16 cellular contexts compared by ENCODE assay signal in the genomic region with DNA sequence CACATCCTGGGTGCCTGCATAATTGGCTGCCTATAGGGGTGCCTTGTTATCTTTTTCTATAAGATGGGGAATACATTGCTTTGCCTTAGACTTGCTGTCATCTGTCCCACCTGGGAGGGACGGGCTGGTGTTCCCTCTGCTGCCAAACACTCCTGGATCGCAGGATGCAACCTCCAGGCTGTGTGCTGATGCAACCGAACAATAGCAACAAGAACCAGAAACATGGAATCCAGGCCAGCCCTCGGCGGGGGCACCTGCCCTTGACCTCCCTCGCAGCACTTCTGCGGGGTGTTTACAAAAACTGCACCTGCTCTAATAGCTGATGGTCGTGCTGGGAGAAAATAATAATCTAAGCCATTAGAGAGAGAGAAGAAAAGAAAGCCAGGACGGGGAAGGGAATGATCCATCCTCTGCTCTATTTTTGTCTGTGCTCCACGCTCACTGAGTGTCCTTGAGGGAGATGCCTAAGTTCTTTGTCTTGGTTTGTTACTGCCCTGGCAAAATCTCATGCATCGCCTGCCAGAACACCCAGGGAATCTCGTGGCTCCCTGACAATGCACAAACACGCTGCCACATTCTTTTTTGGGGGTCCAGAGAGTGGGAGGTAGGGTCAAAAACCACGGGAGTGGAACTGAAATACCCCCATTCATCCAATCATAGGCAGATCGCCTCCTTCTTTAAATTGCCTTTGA.
DNase-seq lines count a peak whose midpoint lies in the region; ATAC-seq and TF ChIP-seq lines count a peak whose summit lies in the region.
"Had no signal": no experiment of that assay in that cellular context is flagged by ENCODE, and none has a peak within 500 bp of the region (broad histone marks: within the 10 kb centered on the region; RNA-seq: fewer than 3 reads in every experiment).

No MANE protein-coding gene starts in this region.

- H3K9ac ChIP-seq in HUES6 (ENCODE audit: low read length) (peak overlapping the region; percentile 1), rectal smooth muscle tissue (ENCODE audit: low read length) (no peak overlapping the region), trophoblast cell (ENCODE audit: low read length) (no peak overlapping the region)

- peaks cover 21% of the 10 kb centered on the region for H3K36me3 Mint-ChIP-seq in WTC11

- no peak overlapping the region for H3K23ac ChIP-seq in trophoblast cell (ENCODE audit: low read length)

- H3K27ac Mint-ChIP-seq in WTC11, result peak overlapping the region; percentile 97
- H3K27ac Mint-ChIP-seq: stimulated activated naive CD8-positive, alpha-beta T cell treated with anti-CD3 and anti-CD28 coated beads, Interleukin-15, amount 100 ng/mL, for 72 hours had no signal

- CTCF ChIA-PET in WTC11 (lab: Charles Lee), result interaction anchor here (1.0 to 1.6 kb wide), 2 partner anchors 25 to 110 kb away, joined by 3 read pairs; no protein-coding TSS in a partner anchor
- CTCF ChIA-PET in RWPE1 (lab: Yijun Ruan, JAX), result no interaction called here

- no peaks in the 10 kb centered on the region for H3K79me2 ChIP-seq in trophoblast cell (ENCODE audit: control insufficient read depth, insufficient read depth, low read length, poor library complexity)

- no peak overlapping the region for H2BK5ac ChIP-seq in trophoblast cell (ENCODE audit: low read depth, low read length, poor library complexity)

- no peak overlapping the region for H2AK5ac ChIP-seq in trophoblast cell (ENCODE audit: low read length)

- H3K4me1 ChIP-seq in HUES6 (ENCODE audit: control insufficient read depth, insufficient read depth, low read length) (peaks cover 27% of the 10 kb centered on the region), right cardiac atrium (ENCODE audit: control insufficient read depth, insufficient read depth, low read length) (no peaks in the 10 kb centered on the region), rectal smooth muscle tissue (ENCODE audit: control insufficient read depth, insufficient read depth, low read length) (peaks cover 20% of the 10 kb centered on the region), trophoblast cell (ENCODE audit: control insufficient read depth in 1 of 2, insufficient read depth in 2 of 2, low read length in 2 of 2) (no peaks in the 10 kb centered on the region)

- no peak overlapping the region for H4K91ac ChIP-seq in trophoblast cell (ENCODE audit: low read depth, low read length)

- H3K4me2 ChIP-seq in trophoblast cell (ENCODE audit: low read length), result no peak overlapping the region

- H3K18ac ChIP-seq in trophoblast cell (ENCODE audit: low read length), result no peak overlapping the region

- no peak overlapping the region for H2AFZ ChIP-seq in trophoblast cell (ENCODE audit: insufficient read depth, low read length, poor library complexity)

- no peak overlapping the region for H4K12ac ChIP-seq in trophoblast cell (ENCODE audit: low read depth, low read length)

- H3K27me3 Mint-ChIP-seq in WTC11 (ENCODE audit: low read depth), result no peaks in the 10 kb centered on the region
- H3K27me3 Mint-ChIP-seq: central memory CD8-positive, alpha-beta T cell; stimulated activated naive CD8-positive, alpha-beta T cell treated with anti-CD3 and anti-CD28 coated beads, Interleukin-15, amount 100 ng/mL, for 72 hours had no signal

- no peak overlapping the region for H3K14ac ChIP-seq in trophoblast cell (ENCODE audit: low read length)

- POLR2A ChIA-PET in WTC11 (lab: Charles Lee), result no interaction called here
- POLR2A ChIA-PET in RWPE1 (lab: Yijun Ruan, JAX; ENCODE audit: low non-redundant PET), result no interaction called here

- H3K36me3 ChIP-seq in HUES6 (ENCODE audit: control insufficient read depth, insufficient read depth, low read length) (no peaks in the 10 kb centered on the region), rectal smooth muscle tissue (ENCODE audit: control insufficient read depth, insufficient read depth, low read length) (no peaks in the 10 kb centered on the region), trophoblast cell (ENCODE audit: control insufficient read depth in 1 of 2, insufficient read depth in 2 of 2, low read length in 2 of 2) (no peaks in the 10 kb centered on the region)
- H3K36me3 ChIP-seq: gastrocnemius medialis had no signal

- no peak overlapping the region for H3K4me3 Mint-ChIP-seq in WTC11
- H3K4me3 Mint-ChIP-seq: central memory CD8-positive, alpha-beta T cell; stimulated activated naive CD8-positive, alpha-beta T cell treated with anti-CD3 and anti-CD28 coated beads, Interleukin-15, amount 100 ng/mL, for 72 hours had no signal

- H2BK120ac ChIP-seq in trophoblast cell (ENCODE audit: insufficient read depth, low read length, poor library complexity), result no peak overlapping the region

- no peak overlapping the region for H4K8ac ChIP-seq in trophoblast cell (ENCODE audit: low read depth, low read length)

- peak; percentile 20 for DNase-seq in WTC11 (ENCODE audit: low spot score)
- peak in 2 of 3 donors; percentile 50 to 58 for DNase-seq in right cardiac atrium
- DNase-seq in RWPE1 (ENCODE audit: low spot score), result no peak
- DNase-seq in 8988T, result no peak
- DNase-seq in mucosa of gallbladder (ENCODE audit: low spot score), result no peak
- DNase-seq in trophoblast cell, result no peak
- DNase-seq: activated CD4-positive, alpha-beta T cell treated with anti-CD3 and anti-CD28 coated beads, Interleukin-2, amount 50 U/mL, for 4 hours; activated T-cell treated with anti-CD3 and anti-CD28 coated beads, Interleukin-2, amount 50 U/mL, for 48 hours; gastrocnemius medialis; islet precursor cell; NCI-H1694; NCI-H510A treated with DMSO at 0.1 percent for 48 hours; stimulated activated naive CD8-positive, alpha-beta T cell treated with anti-CD3 and anti-CD28 coated beads, Interleukin-15, amount 100 ng/mL, for 72 hours had no signal

- peaks cover 58% of the 10 kb centered on the region for H3K4me1 Mint-ChIP-seq in WTC11
- H3K4me1 Mint-ChIP-seq: central memory CD8-positive, alpha-beta T cell; stimulated activated naive CD8-positive, alpha-beta T cell treated with anti-CD3 and anti-CD28 coated beads, Interleukin-15, amount 100 ng/mL, for 72 hours had no signal

- peaks cover 12% of the 10 kb centered on the region for H3K9me3 Mint-ChIP-seq in WTC11

- no peaks in the 10 kb centered on the region for H3K27me3 ChIP-seq in HUES6 (ENCODE audit: control insufficient read depth, insufficient read depth, low read length)
- H3K27me3 ChIP-seq in right cardiac atrium (ENCODE audit: control insufficient read depth, insufficient read depth), result no peaks in the 10 kb centered on the region
- no peaks in the 10 kb centered on the region for H3K27me3 ChIP-seq in rectal smooth muscle tissue (ENCODE audit: control insufficient read depth, insufficient read depth, low read length)
- H3K27me3 ChIP-seq in trophoblast cell (ENCODE audit: insufficient read depth, low read length), result no peaks in the 10 kb centered on the region
- H3K27me3 ChIP-seq: gastrocnemius medialis had no signal

- WGBS in right cardiac atrium, result 53% methylated on average over 15 of the region's 15 CpGs
- no CpG with 5 or more reads among the region's 15 CpGs for WGBS in trophoblast cell (ENCODE audit: extremely low coverage, insufficient coverage, insufficient read length)

- no peak overlapping the region for H2BK12ac ChIP-seq in trophoblast cell (ENCODE audit: low read length)

- H3K79me1 ChIP-seq in trophoblast cell (ENCODE audit: low read length), result no peaks in the 10 kb centered on the region

- no peak overlapping the region for H3K4ac ChIP-seq in trophoblast cell (ENCODE audit: low read depth, low read length)

- intact Hi-C loops in right cardiac atrium (cut with DNase I), result loop anchor here in 1 of 4 donors (5.0 kb wide), 1 partner anchor 496 kb away; no protein-coding TSS in a partner anchor

- H3K27ac ChIP-seq in HUES6 (ENCODE audit: low read depth, low read length), result peak overlapping the region; percentile 31; the same call in 1 of the 2 replicates
- peak overlapping the region; percentile 49 for H3K27ac ChIP-seq in right cardiac atrium (ENCODE audit: low read length)
- H3K27ac ChIP-seq in rectal smooth muscle tissue (ENCODE audit: low read depth, low read length), result peak overlapping the region; percentile 74
- no peak overlapping the region for H3K27ac ChIP-seq in RWPE1
- no peak overlapping the region for H3K27ac ChIP-seq in trophoblast cell (ENCODE audit: low read depth, low read length)

- H3K9me3 ChIP-seq in HUES6 (ENCODE audit: control insufficient read depth, insufficient read depth, low read depth, low read length) (0 out of 2 replicates have a peak, but pooled peaks cover 6% of the 10 kb centered on the region), right cardiac atrium (ENCODE audit: control insufficient read depth, low read length) (no peaks in the 10 kb centered on the region), trophoblast cell (ENCODE audit: insufficient read depth, low read depth, low read length) (no peaks in the 10 kb centered on the region)
- H3K9me3 ChIP-seq: gastrocnemius medialis had no signal

- peak; percentile 40 for ATAC-seq in WTC11
- ATAC-seq in right cardiac atrium, result peak in 1 of 2 donors; percentile 22
- ATAC-seq: gastrocnemius medialis; stimulated activated naive CD8-positive, alpha-beta T cell treated with anti-CD3 and anti-CD28 coated beads, Interleukin-15, amount 100 ng/mL, for 72 hours had no signal

- TF ChIP-seq CTCF in WTC11 (IDR thresholded peaks at IDR 0.05) (no peak), RWPE1 (conservative IDR thresholded peaks at IDR 0.05; ENCODE audit: low read depth) (no peak)

- H3K4me3 ChIP-seq in HUES6 (ENCODE audit: low read depth, low read length), result no peak overlapping the region
- no peak overlapping the region for H3K4me3 ChIP-seq in right cardiac atrium (ENCODE audit: low read length)
- H3K4me3 ChIP-seq in rectal smooth muscle tissue (ENCODE audit: low read length), result peak overlapping the region; percentile 2
- H3K4me3 ChIP-seq in trophoblast cell (ENCODE audit: low read depth, low read length), result no peak overlapping the region
- H3K4me3 ChIP-seq: gastrocnemius medialis had no signal

TF ChIP-seq in WTC11, 78 proteins besides CTCF, POLR2A, EP300 and RAD21 (continues in another document):
- no peak for TF ChIP-seq SMAD4 (CRISPR knock-in tag; IDR thresholded peaks at IDR 0.05)
- no peak for TF ChIP-seq NR2C2 (CRISPR knock-in tag; IDR thresholded peaks at IDR 0.05)
- TF ChIP-seq CREM (CRISPR knock-in tag; IDR thresholded peaks at IDR 0.05), result no peak
- TF ChIP-seq, protein P1, sequence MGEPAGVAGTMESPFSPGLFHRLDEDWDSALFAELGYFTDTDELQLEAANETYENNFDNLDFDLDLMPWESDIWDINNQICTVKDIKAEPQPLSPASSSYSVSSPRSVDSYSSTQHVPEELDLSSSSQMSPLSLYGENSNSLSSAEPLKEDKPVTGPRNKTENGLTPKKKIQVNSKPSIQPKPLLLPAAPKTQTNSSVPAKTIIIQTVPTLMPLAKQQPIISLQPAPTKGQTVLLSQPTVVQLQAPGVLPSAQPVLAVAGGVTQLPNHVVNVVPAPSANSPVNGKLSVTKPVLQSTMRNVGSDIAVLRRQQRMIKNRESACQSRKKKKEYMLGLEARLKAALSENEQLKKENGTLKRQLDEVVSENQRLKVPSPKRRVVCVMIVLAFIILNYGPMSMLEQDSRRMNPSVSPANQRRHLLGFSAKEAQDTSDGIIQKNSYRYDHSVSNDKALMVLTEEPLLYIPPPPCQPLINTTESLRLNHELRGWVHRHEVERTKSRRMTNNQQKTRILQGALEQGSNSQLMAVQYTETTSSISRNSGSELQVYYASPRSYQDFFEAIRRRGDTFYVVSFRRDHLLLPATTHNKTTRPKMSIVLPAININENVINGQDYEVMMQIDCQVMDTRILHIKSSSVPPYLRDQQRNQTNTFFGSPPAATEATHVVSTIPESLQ (CRISPR knock-in tag; IDR thresholded peaks at IDR 0.05), result no peak

Comparison
In these comparisons a context has a peak if more than half of its experiments do, and no peak if none do; other contexts are left out.
1. H3K27ac ChIP-seq: peak in HUES6 (single experiment), right cardiac atrium (single experiment) and rectal smooth muscle tissue (single experiment); none in RWPE1 (single experiment) and trophoblast cell (single experiment).
2. DNase-seq: peak in WTC11 (single experiment) and right cardiac atrium (2 of 3); none in RWPE1 (single experiment), 8988T (single experiment), mucosa of gallbladder (single experiment) and trophoblast cell (0 of 2).